ENCODE assay signal across 1 cellular context in genomic region chr11:62025429-62026105, GRCh38.
A peak's percentile ranks its signal among the peaks of the same experiment; 100 is the strongest.
TF ChIP-seq lines count a peak whose summit lies in the region.

No MANE protein-coding gene starts in this region.

TF ChIP-seq in K562, 482 proteins besides CTCF, POLR2A, EP300 and RAD21 (continued from another document and continues in another):
- no peak for TF ChIP-seq REST (CRISPR knock-in tag; IDR thresholded peaks at IDR 0.05; ENCODE audit: low read depth)
- TF ChIP-seq SRF (CRISPR knock-in tag; IDR thresholded peaks at IDR 0.05) = peak in 1 of 2 experiments; percentile 73; a peak in 2 of 4 replicates
- TF ChIP-seq PTTG1 (tag; IDR thresholded peaks at IDR 0.05; ENCODE audit: low read depth) = no peak
- no peak for TF ChIP-seq SRSF9 (IDR thresholded peaks at IDR 0.05; ENCODE audit: borderline replicate concordance, low read depth, low read length)
- peak; percentile 16 to 80; a peak in 3 of 4 replicates for TF ChIP-seq MLLT1 (IDR thresholded peaks at IDR 0.05)
- peak; percentile 82 for TF ChIP-seq ZNF232 (CRISPR knock-in tag; IDR thresholded peaks at IDR 0.05)
- peak; percentile 91 for TF ChIP-seq ESRRA (IDR thresholded peaks at IDR 0.05; ENCODE audit: borderline replicate concordance, low read depth)
- no peak for TF ChIP-seq ZNF124 (CRISPR knock-in tag; IDR thresholded peaks at IDR 0.05)
- peak; percentile 54; the same call in 1 of the 2 replicates for TF ChIP-seq NR2C1 (IDR thresholded peaks at IDR 0.05)
- TF ChIP-seq NR2C1 (tag; IDR thresholded peaks at IDR 0.05) = peak; percentile 73
- no peak for TF ChIP-seq NFYB (IDR thresholded peaks at IDR 0.05; ENCODE audit: extremely low read depth, insufficient read length)
- TF ChIP-seq ZZZ3 (IDR thresholded peaks at IDR 0.05) = no peak
- no peak for TF ChIP-seq MCM5 (IDR thresholded peaks at IDR 0.05; ENCODE audit: low read depth)
- TF ChIP-seq POLR2G (IDR thresholded peaks at IDR 0.05; ENCODE audit: low read depth, low read length) = 0 out of 2 replicates have a peak, but pooled peaks have one; percentile 21
- TF ChIP-seq RBM14 (IDR thresholded peaks at IDR 0.05; ENCODE audit: borderline replicate concordance, insufficient read depth, low read depth, low read length) = no peak
- TF ChIP-seq JUND (IDR thresholded peaks at IDR 0.05; ENCODE audit: borderline replicate concordance, low read depth, low read length) = peak; percentile 87
- TF ChIP-seq JUND (tag; IDR thresholded peaks at IDR 0.05; ENCODE audit: borderline replicate concordance, low read depth, low read length) = peak; percentile 90; the same call in 2 of the 3 replicates
- TF ChIP-seq KDM2B (CRISPR knock-in tag; IDR thresholded peaks at IDR 0.05) = no peak
- TF ChIP-seq ZNF707 (CRISPR knock-in tag; conservative IDR thresholded peaks at IDR 0.05) = no peak
- TF ChIP-seq PCBP1 (IDR thresholded peaks at IDR 0.05; ENCODE audit: low read depth, low read length, poor library complexity, severe bottlenecking) = no peak
- peak; percentile 98 for TF ChIP-seq MEIS2 (IDR thresholded peaks at IDR 0.05; ENCODE audit: partially characterized antibody)
- peak; percentile 91 for TF ChIP-seq KLF6 (CRISPR knock-in tag; IDR thresholded peaks at IDR 0.05; ENCODE audit: borderline replicate concordance)
- TF ChIP-seq ZNF764 (CRISPR knock-in tag; IDR thresholded peaks at IDR 0.05; ENCODE audit: low read depth) = no peak
- peak; percentile 58 to 85; a peak in 2 of 4 replicates for TF ChIP-seq TEAD1 (CRISPR knock-in tag; IDR thresholded peaks at IDR 0.05)
- TF ChIP-seq MEF2A (IDR thresholded peaks at IDR 0.05; ENCODE audit: control insufficient read depth, low read depth, low read length) = peak; percentile 46; the same call in 1 of the 2 replicates
- TF ChIP-seq PHB (CRISPR knock-in tag; IDR thresholded peaks at IDR 0.05) = no peak
- TF ChIP-seq HIVEP1 (CRISPR knock-in tag; IDR thresholded peaks at IDR 0.05) = no peak
- no peak for TF ChIP-seq CHD1 (IDR thresholded peaks at IDR 0.05; ENCODE audit: low read length)
- TF ChIP-seq MBD2 (IDR thresholded peaks at IDR 0.05; ENCODE audit: borderline replicate concordance, low read depth) = peak; percentile 52; the same call in 1 of the 2 replicates
- no peak for TF ChIP-seq STAT5B (CRISPR knock-in tag; IDR thresholded peaks at IDR 0.05)
- no peak for TF ChIP-seq KLF10 (CRISPR knock-in tag; IDR thresholded peaks at IDR 0.05)
- no peak for TF ChIP-seq ZFP91 (CRISPR knock-in tag; IDR thresholded peaks at IDR 0.05)
- TF ChIP-seq BCL6 (CRISPR knock-in tag; IDR thresholded peaks at IDR 0.05) = no peak
- TF ChIP-seq HNRNPH1 (optimal IDR thresholded peaks at IDR 0.05; ENCODE audit: low read depth, low read length) = no peak
- TF ChIP-seq ZKSCAN3 (CRISPR knock-in tag; IDR thresholded peaks at IDR 0.05) = no peak
- TF ChIP-seq ZNF717 (CRISPR knock-in tag; IDR thresholded peaks at IDR 0.05) = no peak
- no peak for TF ChIP-seq SLC30A9 (CRISPR knock-in tag; IDR thresholded peaks at IDR 0.05)
- peak; percentile 70 for TF ChIP-seq MYBL2 (IDR thresholded peaks at IDR 0.05; ENCODE audit: low read depth)
- TF ChIP-seq MYBL2 (CRISPR knock-in tag; IDR thresholded peaks at IDR 0.05; ENCODE audit: borderline replicate concordance) = no peak
- TF ChIP-seq ZBTB7A (IDR thresholded peaks at IDR 0.05; ENCODE audit: borderline replicate concordance, control insufficient read depth, low read depth, low read length) = peak; percentile 79; the same call in 1 of the 2 replicates
- TF ChIP-seq HES1 (IDR thresholded peaks at IDR 0.05; ENCODE audit: low read depth) = peak; percentile 96
- TF ChIP-seq NCOA6 (IDR thresholded peaks at IDR 0.05) = no peak
- TF ChIP-seq RBM25 (IDR thresholded peaks at IDR 0.05; ENCODE audit: low read depth, low read length, severe bottlenecking) = no peak
- peak; percentile 91 for TF ChIP-seq CREB3L1 (IDR thresholded peaks at IDR 0.05; ENCODE audit: borderline replicate concordance, low read depth)
- TF ChIP-seq HINFP (tag; conservative IDR thresholded peaks at IDR 0.05; ENCODE audit: low read depth) = no peak
- no peak for TF ChIP-seq YBX1 (IDR thresholded peaks at IDR 0.05)
- TF ChIP-seq SMAD3 (CRISPR knock-in tag; conservative IDR thresholded peaks at IDR 0.05) = no peak
- peak; percentile 93 for TF ChIP-seq TEAD4 (IDR thresholded peaks at IDR 0.05; ENCODE audit: low read length)
- TF ChIP-seq TEAD4 (CRISPR knock-in tag; IDR thresholded peaks at IDR 0.05; ENCODE audit: borderline replicate concordance) = no peak
- TF ChIP-seq ZBTB43 (CRISPR knock-in tag; IDR thresholded peaks at IDR 0.05) = peak; percentile 90; the same call in 1 of the 2 replicates
- TF ChIP-seq RFX5 (IDR thresholded peaks at IDR 0.05; ENCODE audit: low read depth, low read length) = no peak
- no peak for TF ChIP-seq NFATC3 (IDR thresholded peaks at IDR 0.05)
- no peak for TF ChIP-seq HEY1 (CRISPR knock-in tag; IDR thresholded peaks at IDR 0.05; ENCODE audit: borderline replicate concordance)
- TF ChIP-seq HDAC3 (IDR thresholded peaks at IDR 0.05; ENCODE audit: borderline replicate concordance, partially characterized antibody) = peak; percentile 99
- no peak for TF ChIP-seq NFXL1 (CRISPR knock-in tag; IDR thresholded peaks at IDR 0.05)
- peak; percentile 79 for TF ChIP-seq ELF1 (tag; IDR thresholded peaks at IDR 0.05)
- no peak for TF ChIP-seq SRSF3 (IDR thresholded peaks at IDR 0.05; ENCODE audit: insufficient read depth, low read length)
- TF ChIP-seq ATF3 (IDR thresholded peaks at IDR 0.05) = peak; percentile 95
- peak; percentile 58; the same call in 1 of the 2 replicates for TF ChIP-seq ATF3 (CRISPR knock-in tag; conservative IDR thresholded peaks at IDR 0.05)
- no peak for TF ChIP-seq HBP1 (CRISPR knock-in tag; IDR thresholded peaks at IDR 0.05)
- peak; percentile 58 for TF ChIP-seq DACH1 (IDR thresholded peaks at IDR 0.05; ENCODE audit: partially characterized antibody)
- TF ChIP-seq SNRNP70 (optimal IDR thresholded peaks at IDR 0.05; ENCODE audit: low read depth, low read length) = no peak
- no peak for TF ChIP-seq ASH1L (IDR thresholded peaks at IDR 0.05; ENCODE audit: borderline replicate concordance, low read depth, partially characterized antibody)
- TF ChIP-seq WHSC1 (IDR thresholded peaks at IDR 0.05; ENCODE audit: low read length) = no peak
